Comparison of ENCODE assay signal across 8 cellular contexts in the genomic region with DNA sequence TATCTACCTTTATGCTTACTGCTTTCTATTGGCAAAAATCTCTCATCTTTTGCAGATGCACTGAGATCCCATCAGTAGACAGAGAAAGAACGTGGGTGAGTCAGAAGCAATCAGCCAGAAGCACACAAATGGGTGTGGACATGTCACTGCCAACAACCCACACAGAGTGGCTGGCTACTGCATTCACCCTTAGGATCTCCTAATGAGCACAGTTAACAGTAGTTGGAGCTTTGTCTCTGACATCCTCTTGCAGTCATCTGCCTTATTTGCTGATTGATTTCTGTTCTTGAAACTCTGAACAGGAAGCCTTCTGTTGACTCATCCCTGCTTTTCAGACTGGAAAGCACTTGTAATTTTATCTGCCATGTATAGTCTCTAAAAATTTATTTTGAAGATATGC.
A peak's percentile ranks its signal among the peaks of the same experiment; 100 is the strongest.
DNase-seq lines count a peak whose midpoint lies in the region; ATAC-seq, FAIRE-seq and TF ChIP-seq lines count a peak whose summit lies in the region.
"Had no signal": no experiment of that assay in that cellular context is flagged by ENCODE, and none has a peak within 500 bp of the region (broad histone marks: within the 10 kb centered on the region; RNA-seq: fewer than 3 reads in every experiment).

No MANE protein-coding gene starts in this region.

- no peaks in the 10 kb centered on the region for H3K36me3 Mint-ChIP-seq in mesothelial cell of epicardium
- H3K36me3 Mint-ChIP-seq: neural progenitor cell had no signal

- no peaks in the 10 kb centered on the region for H3K9me3 Mint-ChIP-seq in mesothelial cell of epicardium
- H3K9me3 Mint-ChIP-seq: neural progenitor cell had no signal

- no peak overlapping the region for H3K27ac ChIP-seq in testis
- H3K27ac ChIP-seq: neural progenitor cell had no signal

- H3K9me3 ChIP-seq in testis: no peaks in the 10 kb centered on the region

- no peaks in the 10 kb centered on the region for H3K27me3 ChIP-seq in bronchial epithelial cell (ENCODE audit: control insufficient read depth, insufficient read depth, low read length)
- no peaks in the 10 kb centered on the region for H3K27me3 ChIP-seq in testis
- H3K27me3 ChIP-seq: neural progenitor cell had no signal

- peaks cover 24% of the 10 kb centered on the region for H3K27me3 Mint-ChIP-seq in mesothelial cell of epicardium (ENCODE audit: low read depth)

- WGBS in testis, 2 donors: 64 to 69% methylated on average over 1 of the region's 1 CpG

- H3K27ac Mint-ChIP-seq in mesothelial cell of epicardium: no peak overlapping the region
- H3K27ac Mint-ChIP-seq: neural progenitor cell had no signal

- DNase-seq in CD1c-positive myeloid dendritic cell (ENCODE audit: extremely low spot score) (peak; percentile 3), GM10266 (ENCODE audit: extremely low spot score) (peak; percentile 18), NCI-H345 (lab: John Stamatoyannopoulos, UW) (peak; percentile 49), bronchial epithelial cell (ENCODE audit: low read depth) (peak; percentile 22), testis (no peak), mesothelial cell of epicardium (ENCODE audit: low spot score in 2 of 2, unreplicated experiment in 2 of 2) (no peak)

- no peak for ATAC-seq in HG03432 (IDR thresholded peaks at IDR 0.05; ENCODE audit: unreplicated experiment)

- TF ChIP-seq CTCF in GM10266 (IDR thresholded peaks at IDR 0.05; ENCODE audit: control insufficient read depth, insufficient read depth, low read depth, missing control alignments): no peak
- no peak for TF ChIP-seq CTCF in bronchial epithelial cell (IDR thresholded peaks at IDR 0.05; ENCODE audit: insufficient read depth, low read length, severe bottlenecking)
- no peak for TF ChIP-seq CTCF in testis (IDR thresholded peaks at IDR 0.05)
- TF ChIP-seq CTCF in mesothelial cell of epicardium (IDR thresholded peaks at IDR 0.05; ENCODE audit: unreplicated experiment): no peak

- no peaks in the 10 kb centered on the region for H3K4me1 ChIP-seq in testis
- H3K4me1 ChIP-seq: neural progenitor cell had no signal

- peak; percentile 94 for FAIRE-seq in bronchial epithelial cell (lab: Jason Lieb, UNC)

- H3K4me3 ChIP-seq in bronchial epithelial cell (ENCODE audit: low read depth, low read length) (no peak overlapping the region), testis (no peak overlapping the region)
- H3K4me3 ChIP-seq: neural progenitor cell had no signal

- H3K4me3 Mint-ChIP-seq in mesothelial cell of epicardium: no peak overlapping the region
- H3K4me3 Mint-ChIP-seq: neural progenitor cell had no signal

- H3K36me3 ChIP-seq in bronchial epithelial cell (ENCODE audit: control insufficient read depth, insufficient read depth, low read length) (no peaks in the 10 kb centered on the region), testis (ENCODE audit: low read depth, missing control alignments) (no peaks in the 10 kb centered on the region)
- H3K36me3 ChIP-seq: neural progenitor cell had no signal

- intact Hi-C loops in testis (cut with DNase I; ENCODE audit: low total_unique reads): no loop called here

- H3K4me1 Mint-ChIP-seq in mesothelial cell of epicardium: no peaks in the 10 kb centered on the region
- H3K4me1 Mint-ChIP-seq: neural progenitor cell had no signal

- no peak for TF ChIP-seq POLR2A in testis (IDR thresholded peaks at IDR 0.05)

Comparison
In these comparisons a context has a peak if more than half of its experiments do, and no peak if none do; other contexts are left out.
1. DNase-seq: peak in CD1c-positive myeloid dendritic cell (single experiment), GM10266 (single experiment), NCI-H345 (single experiment) and bronchial epithelial cell (single experiment); none in testis (single experiment) and mesothelial cell of epicardium (0 of 2).